Comparison of ENCODE assay signal across 18 cellular contexts in the genomic region with DNA sequence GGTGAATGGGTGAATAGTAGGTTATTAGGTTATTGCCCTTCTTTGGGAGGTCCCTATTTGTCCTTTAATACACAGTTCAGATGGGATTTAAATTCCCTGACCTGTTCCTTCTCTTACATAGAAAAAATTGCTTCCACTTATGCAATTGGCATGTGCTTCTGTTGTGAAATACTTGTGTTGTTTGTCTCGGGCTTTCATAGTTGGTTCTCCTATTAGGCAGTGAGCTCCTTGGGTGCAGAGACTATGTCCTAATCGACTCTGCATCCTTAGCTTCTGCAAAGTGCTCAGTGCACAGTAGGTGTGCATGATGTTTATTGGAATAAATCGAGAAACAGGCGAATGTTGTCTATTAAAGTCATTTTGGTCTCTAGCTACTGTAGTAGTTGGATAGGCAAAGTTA. TPM values are rescaled to one million over a fixed set of nuclear protein-coding genes. Genes with fewer than 3 reads are reported as not detected.
DNase-seq lines count a peak whose midpoint lies in the region; ATAC-seq, FAIRE-seq and TF ChIP-seq lines count a peak whose summit lies in the region.
"Had no signal": no experiment of that assay in that cellular context is flagged by ENCODE, and none has a peak within 500 bp of the region (broad histone marks: within the 10 kb centered on the region; RNA-seq: fewer than 3 reads in every experiment).

No MANE protein-coding gene starts in this region.

- intact Hi-C loops in left ventricle myocardium superior (cut with micrococcal nuclease) (no loop called here), K562 (cut with micrococcal nuclease) (no loop called here), lower lobe of right lung (cut with DNase I) (no loop called here)

- CTCF ChIA-PET in K562 (lab: Yijun Ruan, JAX; ENCODE audit: low intra/inter-chr PET ratio) = no interaction called here

- no peak for DNase-seq in left ventricle myocardium superior
- DNase-seq in right atrium auricular region (ENCODE audit: low spot score) = no peak
- no peak for DNase-seq in K562 (ENCODE audit: extremely low read depth in 1 of 4, low spot score in 3 of 4)
- no peak for DNase-seq in lower lobe of right lung
- DNase-seq in activated CD4-positive, alpha-beta T cell treated with anti-CD3 and anti-CD28 coated beads for 1 hour = no peak
- no peak for DNase-seq in H7
- DNase-seq in smooth muscle cell (lab: John Stamatoyannopoulos, UW; ENCODE audit: unreplicated experiment) = no peak
- DNase-seq: activated CD4-positive, alpha-beta T cell treated with anti-CD3 and anti-CD28 coated beads for 4 hours; central memory CD4-positive, alpha-beta T cell; effector memory CD8-positive, alpha-beta T cell; GF-D8; NCI-H2029 treated with DMSO at 0.1 percent for 48 hours; stimulated activated CD4-positive, alpha-beta T cell treated with anti-CD3 and anti-CD28 coated beads, Interleukin-15, amount 100 ng/mL, for 24 hours had no signal

- no peaks in the 10 kb centered on the region for H3K79me2 ChIP-seq in K562 (ENCODE audit: control insufficient read depth, insufficient read depth, low read length)
- no peaks in the 10 kb centered on the region for H3K79me2 ChIP-seq in smooth muscle cell (ENCODE audit: low read depth)
- H3K79me2 ChIP-seq: parathyroid adenoma had no signal

- H3K27me3 ChIP-seq in right atrium auricular region (peaks cover 0 to 13% of the 10 kb centered on the region in 2 donors), K562 (ENCODE audit: control insufficient read depth in 2 of 2, insufficient read depth in 2 of 2, low read length in 2 of 2) (peaks cover 2 to 23% of the 10 kb centered on the region in 2 experiments; a peak in 4 of 5 replicates), lower lobe of right lung (ENCODE audit: low read depth) (peaks cover 18% of the 10 kb centered on the region), H7 (ENCODE audit: control insufficient read depth, insufficient read depth, low read length) (peaks cover 63% of the 10 kb centered on the region), smooth muscle cell (ENCODE audit: low read depth) (peaks cover 65% of the 10 kb centered on the region)

- no peaks in the 10 kb centered on the region for H3K36me3 ChIP-seq in right atrium auricular region
- H3K36me3 ChIP-seq in K562 (ENCODE audit: control insufficient read depth, insufficient read depth, low read length) = no peaks in the 10 kb centered on the region
- no peaks in the 10 kb centered on the region for H3K36me3 ChIP-seq in lower lobe of right lung
- H3K36me3 ChIP-seq in H7 (replicated peaks; ENCODE audit: control insufficient read depth, insufficient read depth, low read length) = no peaks in the 10 kb centered on the region
- no peaks in the 10 kb centered on the region for H3K36me3 ChIP-seq in smooth muscle cell (ENCODE audit: low read depth)
- H3K36me3 ChIP-seq: suprapubic skin had no signal

- H3F3A ChIP-seq in smooth muscle cell (ENCODE audit: low read depth) = no peaks in the 10 kb centered on the region

- ATAC-seq in left ventricle myocardium superior (peak; percentile 19), K562 (no peak), lower lobe of right lung (peak; percentile 65 to 71), GM18520 (IDR thresholded peaks at IDR 0.05; ENCODE audit: unreplicated experiment) (no peak)
- ATAC-seq: effector memory CD8-positive, alpha-beta T cell had no signal

- no peaks in the 10 kb centered on the region for H3K9me1 ChIP-seq in K562 (ENCODE audit: control insufficient read depth, insufficient read depth, low read length)

- in situ Hi-C loops in K562 (cut with MboI) = no loop called here

- FAIRE-seq in K562 (lab: Jason Lieb, UNC) = no peak
- FAIRE-seq: keratinocyte had no signal

- TF ChIP-seq POLR2A in K562 (conservative IDR thresholded peaks at IDR 0.05) = no peak

- H3K9ac ChIP-seq in K562 (ENCODE audit: insufficient read depth in 1 of 2, low read depth in 2 of 2, low read length in 2 of 2) = no peak overlapping the region
- H3K9ac ChIP-seq in smooth muscle cell (ENCODE audit: low read depth) = no peak overlapping the region
- H3K9ac ChIP-seq: parathyroid adenoma had no signal

- BruUV-seq in K562 (replicated peaks; lab: Mats Ljungman, UMichigan) = no TSS peak

- H2AFZ ChIP-seq in K562 (ENCODE audit: low read depth, low read length) (no peak overlapping the region), smooth muscle cell (ENCODE audit: low read depth) (no peak overlapping the region)
- H2AFZ ChIP-seq: parathyroid adenoma had no signal

- POLR2A ChIA-PET in K562 (lab: Yijun Ruan, JAX) = interaction anchor here (0.6 to 0.8 kb wide), 2 partner anchors 10 to 426 kb away, joined by 3 read pairs; no protein-coding TSS in a partner anchor

- no peak for TF ChIP-seq CTCF in right atrium auricular region (IDR thresholded peaks at IDR 0.05)
- no peak for TF ChIP-seq CTCF in K562 (IDR thresholded peaks at IDR 0.05 in 2 of 3, conservative IDR thresholded peaks at IDR 0.05 in 1 of 3; ENCODE audit: insufficient read depth in 2 of 3, low read depth in 1 of 3, low read length in 3 of 3)
- TF ChIP-seq CTCF in lower lobe of right lung (IDR thresholded peaks at IDR 0.05) = no peak
- TF ChIP-seq CTCF in smooth muscle cell (IDR thresholded peaks at IDR 0.05; ENCODE audit: borderline replicate concordance, insufficient read depth, poor library complexity, severe bottlenecking) = no peak

- peaks cover 3 to 15% of the 10 kb centered on the region in 2 donors for H3K9me3 ChIP-seq in right atrium auricular region
- no peaks in the 10 kb centered on the region for H3K9me3 ChIP-seq in K562 (replicated peaks; ENCODE audit: control insufficient read depth, insufficient read depth, low read depth, low read length)
- peaks cover 10% of the 10 kb centered on the region for H3K9me3 ChIP-seq in lower lobe of right lung
- H3K9me3 ChIP-seq in smooth muscle cell (replicated peaks; ENCODE audit: low read depth) = no peaks in the 10 kb centered on the region

- TF ChIP-seq EP300 in K562 (IDR thresholded peaks at IDR 0.05; ENCODE audit: low read length) = no peak

- H4K20me1 ChIP-seq in K562 (replicated peaks; ENCODE audit: control insufficient read depth, insufficient read depth, low read length) (no peaks in the 10 kb centered on the region), smooth muscle cell (ENCODE audit: low read depth) (no peaks in the 10 kb centered on the region)

- no peak for TF ChIP-seq RAD21 in K562 (CRISPR knock-in tag; conservative IDR thresholded peaks at IDR 0.05 in 1 of 2, IDR thresholded peaks at IDR 0.05 in 1 of 2)

- H3K27ac ChIP-seq in right atrium auricular region = no peak overlapping the region
- H3K27ac ChIP-seq in K562 (ENCODE audit: extremely low read depth, low read depth, low read length) = no peak overlapping the region
- H3K27ac ChIP-seq in lower lobe of right lung = no peak overlapping the region
- H3K27ac ChIP-seq in smooth muscle cell (ENCODE audit: low read depth) = no peak overlapping the region
- H3K27ac ChIP-seq: parathyroid adenoma, RWPE1, suprapubic skin had no signal

- H3K4me1 ChIP-seq in right atrium auricular region (peaks cover 0 to 7% of the 10 kb centered on the region in 2 donors), K562 (replicated peaks in 1 of 2; ENCODE audit: control insufficient read depth in 2 of 2, insufficient read depth in 2 of 2, low read length in 2 of 2) (peaks cover 0 to 6% of the 10 kb centered on the region in 2 experiments; a peak in 1 of 5 replicates), lower lobe of right lung (peaks cover 6% of the 10 kb centered on the region), smooth muscle cell (ENCODE audit: low read depth) (peaks cover 10% of the 10 kb centered on the region)
- H3K4me1 ChIP-seq: parathyroid adenoma had no signal

- H3K4me3 ChIP-seq in right atrium auricular region (no peak overlapping the region), K562 (no peak overlapping the region), lower lobe of right lung (peak overlapping the region; percentile 49), H7 (ENCODE audit: insufficient read depth, low read depth, low read length) (no peak overlapping the region), smooth muscle cell (no peak overlapping the region)

- WGBS in K562 (ENCODE audit: insufficient coverage, low coverage, missing lambda C conversion rate) = 0% methylated on average over 4 of the region's 4 CpGs
- whole genome bisulfite sequencing in smooth muscle cell (ENCODE audit: low lambda C conversion rate) = 84% methylated on average over 4 of the region's 4 CpGs

- H3K4me2 ChIP-seq in K562 (ENCODE audit: insufficient read depth, low read length) = no peak overlapping the region
- no peak overlapping the region for H3K4me2 ChIP-seq in smooth muscle cell

TF ChIP-seq in K562, 482 proteins besides CTCF, POLR2A, EP300 and RAD21 (continues in another document):
- no peak for TF ChIP-seq HNRNPK (IDR thresholded peaks at IDR 0.05; ENCODE audit: low read depth, low read length, poor library complexity, severe bottlenecking)
- no peak for TF ChIP-seq CREBBP (IDR thresholded peaks at IDR 0.05; ENCODE audit: low read depth, low read length)

RNA-seq across cellular contexts. Expression of gene PDE4B, which starts 1.3 kb away (rescaled TPM):
- 19.4 TPM for total RNA-seq in left ventricle myocardium superior
- total RNA-seq in right atrium auricular region = 10 to 100 TPM; 16.0 to 27.7 TPM
- 1.0 TPM in 1 of 2 replicates, not detected in the other for total RNA-seq in K562 (2011; cell fraction: chromatin; rRNA removed; ENCODE audit: low replicate concordance)
- not detected in 2 replicates for total RNA-seq in K562 (2011; cell fraction: nucleolus; rRNA removed)
- not detected in 2 replicates for total RNA-seq in K562 (2011; cell fraction: nucleoplasm; rRNA removed)
- not detected in 2 replicates for total RNA-seq in K562 (2014; rRNA removed)
- total RNA-seq in K562 (2014; rRNA removed; fragmentation: Illumina TruSeq; extraction: Trizol) = not detected in 2 replicates
- total RNA-seq in K562 (2015; rRNA removed; fragmentation: Illumina TruSeq; extraction: Trizol) = not detected in 2 replicates
- total RNA-seq in K562 (2021) = 0.07 and 0.09 TPM in 2 replicates
- not detected in 2 replicates for polyA plus RNA-seq in K562 (2011; rRNA removed)
- not detected in 2 replicates for polyA plus RNA-seq in K562 (2011; cell fraction: cytosol; rRNA removed)
- not detected in 2 replicates for polyA plus RNA-seq in K562 (2011; cell fraction: nucleus; rRNA removed)
- not detected in 2 replicates for polyA plus RNA-seq in K562 (2012)
- polyA plus RNA-seq in K562 (2014; fragmentation: Illumina TruSeq; extraction: Trizol) = not detected in 2 replicates
- not detected for polyA plus RNA-seq in K562 (2014; fragmentation: Nextera tagmentation; extraction: Ambion mirVana)
- not detected in 2 replicates for polyA plus RNA-seq in K562 (2014; rRNA removed)
- not detected in 2 replicates for polyA minus RNA-seq in K562 (2011; rRNA and poly(A)+ RNA removed)
- polyA minus RNA-seq in K562 (2011; cell fraction: cytosol; rRNA and poly(A)+ RNA removed) = not detected in 2 replicates
- polyA minus RNA-seq in K562 (2011; cell fraction: nucleus; rRNA and poly(A)+ RNA removed) = not detected in 2 replicates
- 26.9 TPM for total RNA-seq in lower lobe of right lung
- 4.1 and 5.5 TPM in 2 replicates for total RNA-seq in H7 (2014; rRNA removed; shearing (Covaris generic))
- total RNA-seq in smooth muscle cell = 21.7 and 24.8 TPM in 2 replicates
- 14.0 and 18.5 TPM in 2 replicates for polyA plus RNA-seq in smooth muscle cell

Comparison
In these comparisons a context has a peak if more than half of its experiments do, and no peak if none do; other contexts are left out.
1. ATAC-seq: peak in left ventricle myocardium superior (single experiment) and lower lobe of right lung (2 of 2); none in K562 (single experiment) and GM18520 (single experiment).